ENCODE assay signal across 9 cellular contexts in the genomic region with DNA sequence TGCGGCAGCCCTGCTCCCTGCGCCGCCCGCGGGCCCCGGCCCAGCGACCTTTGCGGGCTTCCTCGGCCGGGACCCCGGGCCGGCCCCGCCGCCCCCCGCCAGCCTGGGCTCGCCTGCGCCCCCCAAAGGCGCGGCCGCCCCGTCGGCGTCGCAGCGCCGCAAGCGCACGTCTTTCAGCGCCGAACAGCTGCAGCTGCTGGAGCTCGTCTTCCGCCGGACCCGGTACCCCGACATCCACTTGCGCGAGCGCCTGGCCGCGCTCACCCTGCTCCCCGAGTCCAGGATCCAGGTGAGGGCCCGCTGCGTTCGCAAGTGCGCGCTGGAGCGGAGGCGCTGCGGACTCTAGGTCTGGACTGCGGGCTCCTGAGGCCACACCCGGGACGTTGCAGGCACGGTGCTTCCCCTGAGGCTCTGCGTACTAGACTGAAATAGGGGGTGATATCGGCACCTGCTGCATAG. TPM values are rescaled to one million over a fixed set of nuclear protein-coding genes. Genes with fewer than 3 reads are reported as not detected.
DNase-seq lines count a peak whose midpoint lies in the region; ATAC-seq, FAIRE-seq and TF ChIP-seq lines count a peak whose summit lies in the region.
"Had no signal": no experiment of that assay in that cellular context is flagged by ENCODE, and none has a peak within 500 bp of the region (broad histone marks: within the 10 kb centered on the region; RNA-seq: fewer than 3 reads in every experiment).

No MANE protein-coding gene starts in this region.

- peak overlapping the region; percentile 56 for H3K4me3 ChIP-seq in A549

- TF ChIP-seq EP300 in A549 (IDR thresholded peaks at IDR 0.05): no peak

- H3K4me3 Mint-ChIP-seq in dendritic cell treated with granulocyte-macrophage colony-stimulating factor and Interleukin-4, amounts not matched to agents 40 ng/mL and 50 ng/mL, for 4 days: peak overlapping the region; percentile 72
- H3K4me3 Mint-ChIP-seq in naive thymus-derived CD8-positive, alpha-beta T cell: peak overlapping the region; percentile 72 to 87 (median 80)

- DNase-seq in A549 (ENCODE audit: low read depth in 1 of 2, low spot score in 1 of 2): peak in 1 of 2 experiments; percentile 15
- DNase-seq in NOMO-1 treated with DMSO at 0.1 percent for 48 hours (lab: John Stamatoyannopoulos, UW; ENCODE audit: unreplicated experiment): peak; percentile 9
- DNase-seq in naive thymus-derived CD8-positive, alpha-beta T cell: peak in 6 of 10 donors; percentile 8 to 38 (median 16)
- no peak for DNase-seq in NCI-H2081 treated with DMSO at 0.1 percent for 48 hours (lab: John Stamatoyannopoulos, UW)
- DNase-seq in SK-N-DZ (ENCODE audit: low spot score): no peak

- no peaks in the 10 kb centered on the region for H3K4me1 ChIP-seq in A549

- H3K9me3 Mint-ChIP-seq in dendritic cell treated with granulocyte-macrophage colony-stimulating factor and Interleukin-4, amounts not matched to agents 40 ng/mL and 50 ng/mL, for 4 days: no peaks in the 10 kb centered on the region
- H3K9me3 Mint-ChIP-seq in naive thymus-derived CD8-positive, alpha-beta T cell: no peaks in the 10 kb centered on the region

- peak overlapping the region; percentile 37 to 77; a peak in 5 of 6 replicates for H3K27ac ChIP-seq in A549

- peaks cover 6% of the 10 kb centered on the region for H3K4me1 Mint-ChIP-seq in dendritic cell treated with granulocyte-macrophage colony-stimulating factor and Interleukin-4, amounts not matched to agents 40 ng/mL and 50 ng/mL, for 4 days (ENCODE audit: low read depth)
- peaks cover 5 to 8% (median 5%) of the 10 kb centered on the region in 4 donors for H3K4me1 Mint-ChIP-seq in naive thymus-derived CD8-positive, alpha-beta T cell

- ATAC-seq in A549 (peak; percentile 75 to 78), HG02642 (IDR thresholded peaks at IDR 0.05; ENCODE audit: poor library complexity, unreplicated experiment) (peak; percentile 82)
- peak; percentile 79 to 81 for ATAC-seq in naive thymus-derived CD8-positive, alpha-beta T cell

- peak; percentile 50 for TF ChIP-seq CTCF in A549 (IDR thresholded peaks at IDR 0.05)
- peak; percentile 39; the same call in 1 of the 2 replicates for TF ChIP-seq CTCF in GM12874 (IDR thresholded peaks at IDR 0.05; ENCODE audit: insufficient read depth, low read depth, low read length)

- H3K9me3 ChIP-seq in A549: no peaks in the 10 kb centered on the region

- TF ChIP-seq RAD21 in A549 (conservative IDR thresholded peaks at IDR 0.05 in 1 of 2, IDR thresholded peaks at IDR 0.05 in 1 of 2): no peak

- peak overlapping the region; percentile 77 for H3K4me2 ChIP-seq in A549

- intact Hi-C loops in dendritic cell treated with granulocyte-macrophage colony-stimulating factor and Interleukin-4, amounts not matched to agents 40 ng/mL and 50 ng/mL, for 4 days (cut with micrococcal nuclease): no loop called here

- TF ChIP-seq POLR2A in A549 (IDR thresholded peaks at IDR 0.05; ENCODE audit: low read length): no peak

- peaks cover 43% of the 10 kb centered on the region for H3K27me3 Mint-ChIP-seq in dendritic cell treated with granulocyte-macrophage colony-stimulating factor and Interleukin-4, amounts not matched to agents 40 ng/mL and 50 ng/mL, for 4 days
- H3K27me3 Mint-ChIP-seq in naive thymus-derived CD8-positive, alpha-beta T cell: peaks cover 9 to 38% (median 25%) of the 10 kb centered on the region in 5 donors

- 3% methylated on average over 5 of the region's 55 CpGs for WGBS in A549 (ENCODE audit: missing lambda C conversion rate)

- no peak overlapping the region for H3K27ac Mint-ChIP-seq in dendritic cell treated with granulocyte-macrophage colony-stimulating factor and Interleukin-4, amounts not matched to agents 40 ng/mL and 50 ng/mL, for 4 days
- H3K27ac Mint-ChIP-seq in naive thymus-derived CD8-positive, alpha-beta T cell: peak overlapping the region in 1 of 10 donors; percentile 51

- no peaks in the 10 kb centered on the region for H3K36me3 Mint-ChIP-seq in dendritic cell treated with granulocyte-macrophage colony-stimulating factor and Interleukin-4, amounts not matched to agents 40 ng/mL and 50 ng/mL, for 4 days (ENCODE audit: low read depth)
- peaks cover 2 to 4% (median 2%) of the 10 kb centered on the region in 3 donors for H3K36me3 Mint-ChIP-seq in naive thymus-derived CD8-positive, alpha-beta T cell

- CTCF ChIA-PET in A549 (lab: Yijun Ruan, JAX): interaction anchor here (1.0 to 3.8 kb wide), 4 partner anchors 27 to 780 kb away, joined by 3 to 19 read pairs (median 6); partner anchors contain the start of gene LIN9

- POLR2A ChIA-PET in A549 (lab: Yijun Ruan, JAX): no interaction called here
- POLR2A ChIA-PET in naive thymus-derived CD8-positive, alpha-beta T cell (lab: Charles Lee): interaction anchor here (0.5 kb wide), 1 partner anchor 42 kb away, joined by 3 read pairs; no protein-coding TSS in a partner anchor

- no peak for FAIRE-seq in A549 (lab: Jason Lieb, UNC)

TF ChIP-seq in A549, 52 proteins besides CTCF, POLR2A, EP300 and RAD21:
- TF ChIP-seq FOXS1 (CRISPR knock-in tag; IDR thresholded peaks at IDR 0.05): no peak

RNA-seq across cellular contexts. Expression of gene MIXL1, which starts 0.4 kb away (rescaled TPM):
- polyA plus RNA-seq in A549 (2011; rRNA removed) (0.18 and 0.20 TPM in 2 replicates), A549 (2017; fragmentation: RNase III; extraction: RNeasy Plus Mini Kit Qiagen cat#74134 plus additional on column Dnase treatment) (0.06 TPM in 1 of 3 replicates, not detected in the others)
- 0.04 and 0.08 TPM in 2 replicates for polyA plus RNA-seq in A549 (2012; cell fraction: cytosol; rRNA removed)
- polyA plus RNA-seq in A549 (2012; cell fraction: nucleus; rRNA removed): not detected in 2 replicates
- polyA minus RNA-seq in A549 (2011; rRNA and poly(A)+ RNA removed): not detected in 2 replicates
- not detected for total RNA-seq in naive thymus-derived CD8-positive, alpha-beta T cell
- polyA plus RNA-seq in naive thymus-derived CD8-positive, alpha-beta T cell: under 1 TPM in 1 of 3 donors, not detected in 2; 0.13 TPM
- polyA plus RNA-seq in SK-N-DZ (2014; cell fraction: cytosol; rRNA removed): 0.10 TPM in 1 of 2 replicates, not detected in the other
- 0.29 TPM in 1 of 2 replicates, not detected in the other for polyA plus RNA-seq in SK-N-DZ (2014; cell fraction: nucleus; rRNA removed)
- total RNA-seq: HT1080 had no signal

RNA-seq across cellular contexts. Expression of gene ACBD3, which starts 37.3 kb away (rescaled TPM):
- polyA plus RNA-seq in A549 (2011; rRNA removed) (42.4 and 52.9 TPM in 2 replicates), A549 (2017; fragmentation: RNase III; extraction: RNeasy Plus Mini Kit Qiagen cat#74134 plus additional on column Dnase treatment) (27.0 to 30.2 TPM (median 29.8 TPM) in 3 replicates)
- polyA plus RNA-seq in A549 (2012; cell fraction: cytosol; rRNA removed): 9.9 and 10.7 TPM in 2 replicates
- polyA plus RNA-seq in A549 (2012; cell fraction: nucleus; rRNA removed): 5.2 and 6.3 TPM in 2 replicates
- 20.4 and 24.5 TPM in 2 replicates for polyA minus RNA-seq in A549 (2011; rRNA and poly(A)+ RNA removed)
- total RNA-seq in naive thymus-derived CD8-positive, alpha-beta T cell: 10 to 100 TPM; 30.6 to 33.2 TPM
- polyA plus RNA-seq in naive thymus-derived CD8-positive, alpha-beta T cell: 10 to 100 TPM; 11.2 to 16.1 (median 11.8) TPM
- 15.2 and 17.6 TPM in 2 replicates for polyA plus RNA-seq in SK-N-DZ (2014; cell fraction: cytosol; rRNA removed)
- 8.7 and 9.8 TPM in 2 replicates for polyA plus RNA-seq in SK-N-DZ (2014; cell fraction: nucleus; rRNA removed)

Comparison
In these comparisons a context has a peak if more than half of its experiments do, and no peak if none do; other contexts are left out.
1. DNase-seq: peak in NOMO-1 treated with DMSO at 0.1 percent for 48 hours (single experiment) and naive thymus-derived CD8-positive, alpha-beta T cell (6 of 10); none in NCI-H2081 treated with DMSO at 0.1 percent for 48 hours (single experiment) and SK-N-DZ (single experiment).
2. Peak in every context shown above with its lines, with median percentiles within 50 percentile points of each other: ATAC-seq.